In genomic region chr6:89997456-89998445, GRCh38 we compare ENCODE assay signal across 11 cellular contexts.
DNase-seq lines count a peak whose midpoint lies in the region; ATAC-seq and TF ChIP-seq lines count a peak whose summit lies in the region.
"Had no signal": no experiment of that assay in that cellular context is flagged by ENCODE, and none has a peak within 500 bp of the region (broad histone marks: within the 10 kb centered on the region; RNA-seq: fewer than 3 reads in every experiment).

No MANE protein-coding gene starts in this region.

- H3K27me3 Mint-ChIP-seq in activated CD8-positive, alpha-beta T cell treated with anti-CD3 and anti-CD28 coated beads, Interleukin-2, amount 10 ng/mL, durations not matched to agents 7 days and 5 days (ENCODE audit: low read depth): no peaks in the 10 kb centered on the region

- CTCF ChIA-PET in activated CD8-positive, alpha-beta T cell treated with anti-CD3 and anti-CD28 coated beads, Interleukin-2, amount 10 ng/mL, durations not matched to agents 7 days and 5 days (lab: Charles Lee): interaction anchor here (1.0 kb wide), 1 partner anchor 112 kb away, joined by 3 read pairs; no protein-coding TSS in a partner anchor

- peaks cover 18% of the 10 kb centered on the region for H3K4me1 Mint-ChIP-seq in activated CD8-positive, alpha-beta T cell treated with anti-CD3 and anti-CD28 coated beads, Interleukin-2, amount 10 ng/mL, durations not matched to agents 7 days and 5 days (ENCODE audit: low read depth)

- H3K4me3 ChIP-seq in brain microvascular endothelial cell (ENCODE audit: low read depth, low read length): no peak overlapping the region
- H3K4me3 ChIP-seq: lower lobe of right lung had no signal

- peaks cover 49% of the 10 kb centered on the region for H3K36me3 Mint-ChIP-seq in activated CD8-positive, alpha-beta T cell treated with anti-CD3 and anti-CD28 coated beads, Interleukin-2, amount 10 ng/mL, durations not matched to agents 7 days and 5 days (ENCODE audit: low read depth)

- H3K27me3 ChIP-seq in brain microvascular endothelial cell (replicated peaks): no peaks in the 10 kb centered on the region

- H3K9me3 Mint-ChIP-seq in activated CD8-positive, alpha-beta T cell treated with anti-CD3 and anti-CD28 coated beads, Interleukin-2, amount 10 ng/mL, durations not matched to agents 7 days and 5 days (ENCODE audit: insufficient read depth): no peaks in the 10 kb centered on the region

- no peaks in the 10 kb centered on the region for H3K36me3 ChIP-seq in brain microvascular endothelial cell (replicated peaks)
- H3K36me3 ChIP-seq: lower lobe of right lung had no signal

- H3K27ac Mint-ChIP-seq in activated CD8-positive, alpha-beta T cell treated with anti-CD3 and anti-CD28 coated beads, Interleukin-2, amount 10 ng/mL, durations not matched to agents 7 days and 5 days: peak overlapping the region; percentile 7

- in situ Hi-C loops in brain microvascular endothelial cell (cut with HindIII; ENCODE audit: low pct_ligation_motif_present, low sequenced_read_pairs): no loop called here

- no peak for TF ChIP-seq CTCF in brain microvascular endothelial cell (IDR thresholded peaks at IDR 0.05; ENCODE audit: low read depth, low read length, missing control alignments)

- peak; percentile 35 for DNase-seq in Ammon's horn (ENCODE audit: low spot score)
- DNase-seq in M059J (ENCODE audit: low read depth): peak; percentile 44
- no peak for DNase-seq in activated CD8-positive, alpha-beta T cell treated with anti-CD3 and anti-CD28 coated beads, Interleukin-2, amount 10 ng/mL, durations not matched to agents 7 days and 5 days
- DNase-seq in medulla oblongata (ENCODE audit: extremely low spot score): peak; percentile 28
- no peak for DNase-seq in NCI-H748 (lab: John Stamatoyannopoulos, UW; ENCODE audit: unreplicated experiment)
- no peak for DNase-seq in middle frontal gyrus (ENCODE audit: extremely low spot score, low spot score)
- no peak for DNase-seq in brain microvascular endothelial cell
- DNase-seq: H7, lower lobe of right lung, NCI-H187 treated with DMSO at 0.1 percent for 48 hours had no signal

- no peak for ATAC-seq in activated CD8-positive, alpha-beta T cell treated with anti-CD3 and anti-CD28 coated beads, Interleukin-2, amount 10 ng/mL, durations not matched to agents 7 days and 5 days
- no peak for ATAC-seq in HG03025 (IDR thresholded peaks at IDR 0.05; ENCODE audit: low FRiP score, unreplicated experiment)
- ATAC-seq: lower lobe of right lung had no signal

- H3K27ac ChIP-seq in brain microvascular endothelial cell: no peak overlapping the region
- H3K27ac ChIP-seq: lower lobe of right lung had no signal

- POLR2A ChIA-PET in activated CD8-positive, alpha-beta T cell treated with anti-CD3 and anti-CD28 coated beads, Interleukin-2, amount 10 ng/mL, durations not matched to agents 7 days and 5 days (lab: Charles Lee): no interaction called here

- H3K4me3 Mint-ChIP-seq in activated CD8-positive, alpha-beta T cell treated with anti-CD3 and anti-CD28 coated beads, Interleukin-2, amount 10 ng/mL, durations not matched to agents 7 days and 5 days: no peak overlapping the region

Comparison
In these comparisons a context has a peak if more than half of its experiments do, and no peak if none do; other contexts are left out.
1. DNase-seq: peak in Ammon's horn (single experiment), M059J (single experiment) and medulla oblongata (single experiment); none in activated CD8-positive, alpha-beta T cell treated with anti-CD3 and anti-CD28 coated beads, Interleukin-2, amount 10 ng/mL, durations not matched to agents 7 days and 5 days (single experiment), NCI-H748 (single experiment), middle frontal gyrus (single experiment) and brain microvascular endothelial cell (single experiment).